Comparison of ENCODE assay signal across 7 cellular contexts in genomic region chr7:77330169-77330882, GRCh38.
DNase-seq lines count a peak whose midpoint lies in the region; ATAC-seq and TF ChIP-seq lines count a peak whose summit lies in the region.

No MANE protein-coding gene starts in this region.

- DNase-seq in NCI-H69 (lab: John Stamatoyannopoulos, UW), result peak; percentile 82
- no peak for DNase-seq in esophagus squamous epithelium (lab: John Stamatoyannopoulos, UW)
- DNase-seq in vagina (ENCODE audit: extremely low spot score in 2 of 2), result no peak
- DNase-seq in hepatic stellate cell (ENCODE audit: low spot score), result no peak

- TF ChIP-seq POLR2A in esophagus squamous epithelium (IDR thresholded peaks at IDR 0.05), result no peak
- TF ChIP-seq POLR2A in vagina (IDR thresholded peaks at IDR 0.05), result no peak

- intact Hi-C loops in esophagus squamous epithelium (cut with DNase I), result no loop called here
- intact Hi-C loops in vagina (cut with DNase I), result loop anchor here (10.0 kb wide), 1 partner anchor 76 kb away; no protein-coding TSS in a partner anchor

- H3K27me3 ChIP-seq in esophagus squamous epithelium (no peaks in the 10 kb centered on the region), vagina (no peaks in the 10 kb centered on the region)

- H3K36me3 ChIP-seq in esophagus squamous epithelium (no peaks in the 10 kb centered on the region), vagina (no peaks in the 10 kb centered on the region)

- H3K9me3 ChIP-seq in esophagus squamous epithelium, result no peaks in the 10 kb centered on the region
- no peaks in the 10 kb centered on the region for H3K9me3 ChIP-seq in vagina

- TF ChIP-seq CTCF in esophagus squamous epithelium (IDR thresholded peaks at IDR 0.05), result no peak
- TF ChIP-seq CTCF in vagina (IDR thresholded peaks at IDR 0.05), result no peak

- WGBS in esophagus squamous epithelium, 2 donors, result 49 to 50% methylated on average over 5 to 6 of the region's 6 CpGs

- H3K4me3 ChIP-seq in esophagus squamous epithelium (no peak overlapping the region), vagina (no peak overlapping the region)

- ATAC-seq in GM18520 (IDR thresholded peaks at IDR 0.05; ENCODE audit: unreplicated experiment) (peak; percentile 46), HG02588 (IDR thresholded peaks at IDR 0.05; ENCODE audit: unreplicated experiment) (peak; percentile 67), GM18519 (IDR thresholded peaks at IDR 0.05; ENCODE audit: low FRiP score, unreplicated experiment) (no peak)

- H3K4me1 ChIP-seq in esophagus squamous epithelium, result peaks cover 12 to 67% (median 27%) of the 10 kb centered on the region in 3 donors
- peaks cover 51% of the 10 kb centered on the region for H3K4me1 ChIP-seq in vagina

- H3K27ac ChIP-seq in esophagus squamous epithelium (peak overlapping the region in 3 of 4 donors; percentile 53 to 73 (median 71)), vagina (peak overlapping the region; percentile 69)
